Comparison of ENCODE assay signal across 22 cellular contexts in the genomic region with DNA sequence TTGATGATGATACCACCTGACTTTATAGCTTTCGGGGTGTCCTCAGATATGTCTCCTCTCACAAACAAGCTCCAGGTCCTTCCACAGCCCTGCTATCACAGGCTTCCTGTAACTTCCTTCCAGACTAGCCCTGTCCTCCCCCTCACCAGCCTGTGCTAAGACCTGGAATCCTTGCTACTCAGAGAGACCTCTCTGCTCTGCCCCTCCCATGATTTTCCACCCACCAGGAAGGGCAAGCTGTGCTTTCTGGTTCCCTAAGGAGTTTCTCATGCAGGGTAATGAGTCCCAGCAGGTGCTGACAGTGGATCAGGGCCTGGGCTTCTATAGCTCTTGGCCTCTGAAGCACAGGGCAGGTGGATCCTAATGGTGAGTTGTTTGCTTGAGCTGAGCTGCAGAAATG.
DNase-seq lines count a peak whose midpoint lies in the region; ATAC-seq and TF ChIP-seq lines count a peak whose summit lies in the region.
"Had no signal": no experiment of that assay in that cellular context is flagged by ENCODE, and none has a peak within 500 bp of the region (broad histone marks: within the 10 kb centered on the region; RNA-seq: fewer than 3 reads in every experiment).

No MANE protein-coding gene starts in this region.

- intact Hi-C loops in cardiac septum (cut with DNase I) (no loop called here), left lung (cut with DNase I) (no loop called here)

- H3K27me3 ChIP-seq in right atrium auricular region, result no peaks in the 10 kb centered on the region
- H3K27me3 ChIP-seq in left lung, result no peaks in the 10 kb centered on the region
- H3K27me3 ChIP-seq in suprapubic skin, result no peaks in the 10 kb centered on the region

- H3K27ac ChIP-seq in right atrium auricular region (peak overlapping the region; percentile 35 to 54), left lung (no peak overlapping the region), suprapubic skin (no peak overlapping the region)
- H3K27ac ChIP-seq: prostate gland, skin epidermis had no signal

- no peak for TF ChIP-seq EP300 in suprapubic skin (IDR thresholded peaks at IDR 0.05)

- DNase-seq in right atrium auricular region (ENCODE audit: low spot score) (no peak), cardiac septum (ENCODE audit: low spot score) (no peak), NCI-H69 (lab: John Stamatoyannopoulos, UW) (peak; percentile 79), left lung (no peak), suprapubic skin (ENCODE audit: low spot score in 2 of 2) (no peak), AG20443 (ENCODE audit: low spot score) (no peak)
- DNase-seq: activated naive CD4-positive, alpha-beta T cell; activated T-cell treated with anti-CD3 and anti-CD28 coated beads, Interleukin-2, amount 50 U/mL, for 1 hour; amygdala; CD8-positive, alpha-beta T cell; DMS53; GF-D8; MM.1S; NCI-H2107; stimulated activated CD4-positive, alpha-beta T cell treated with anti-CD3 and anti-CD28 coated beads, Interleukin-2, amount 100 ng/mL, for 24 hours; SW 1271 had no signal

- peak; percentile 30 for ATAC-seq in left lung
- ATAC-seq in GM21447 (IDR thresholded peaks at IDR 0.05; ENCODE audit: unreplicated experiment), result no peak
- ATAC-seq: activated CD4-positive, CD25-positive, alpha-beta regulatory T cell treated with anti-CD3 and anti-CD28 coated beads, Interleukin-2, amount 50 U/mL, for 24 hours; CD8-positive, alpha-beta T cell; HCT116; stimulated activated effector memory CD8-positive, alpha-beta T cell treated with anti-CD3 and anti-CD28 coated beads, Interleukin-12 subunit alpha, Interleukin-12 subunit beta, amount 100 ng/mL, for 72 hours had no signal

- H3K4me1 ChIP-seq in right atrium auricular region (peaks cover 0 to 33% of the 10 kb centered on the region in 2 donors), left lung (no peaks in the 10 kb centered on the region), suprapubic skin (peaks cover 10% of the 10 kb centered on the region)
- H3K4me1 ChIP-seq: prostate gland had no signal

- TF ChIP-seq CTCF in right atrium auricular region (IDR thresholded peaks at IDR 0.05) (no peak), left lung (IDR thresholded peaks at IDR 0.05) (no peak), suprapubic skin (IDR thresholded peaks at IDR 0.05) (no peak)

- no peak for TF ChIP-seq POLR2A in suprapubic skin (IDR thresholded peaks at IDR 0.05)

- H3K9me3 ChIP-seq in right atrium auricular region, result no peaks in the 10 kb centered on the region
- no peaks in the 10 kb centered on the region for H3K9me3 ChIP-seq in left lung
- H3K9me3 ChIP-seq in suprapubic skin, result no peaks in the 10 kb centered on the region
- H3K9me3 ChIP-seq: prostate gland had no signal

- no peak overlapping the region for H3K4me3 ChIP-seq in right atrium auricular region
- H3K4me3 ChIP-seq in left lung, result no peak overlapping the region
- no peak overlapping the region for H3K4me3 ChIP-seq in suprapubic skin
- H3K4me3 ChIP-seq: prostate gland, skin epidermis had no signal

- 92% methylated on average over 1 of the region's 1 CpG for WGBS in suprapubic skin

- no peaks in the 10 kb centered on the region for H3K36me3 ChIP-seq in right atrium auricular region
- H3K36me3 ChIP-seq in left lung, result no peaks in the 10 kb centered on the region
- no peaks in the 10 kb centered on the region for H3K36me3 ChIP-seq in suprapubic skin
- H3K36me3 ChIP-seq: prostate gland had no signal

Comparison
In these comparisons a context has a peak if more than half of its experiments do, and no peak if none do; other contexts are left out.
1. H3K27ac ChIP-seq: peak in right atrium auricular region (2 of 2); none in left lung (0 of 2) and suprapubic skin (single experiment).